In genomic region chr22:38735126-38735464, GRCh38 we compare ENCODE assay signal across 13 cellular contexts. TPM values are rescaled to one million over a fixed set of nuclear protein-coding genes. Genes with fewer than 3 reads are reported as not detected.
DNase-seq lines count a peak whose midpoint lies in the region; ATAC-seq, FAIRE-seq and TF ChIP-seq lines count a peak whose summit lies in the region.
"Had no signal": no experiment of that assay in that cellular context is flagged by ENCODE, and none has a peak within 500 bp of the region (broad histone marks: within the 10 kb centered on the region; RNA-seq: fewer than 3 reads in every experiment).

No MANE protein-coding gene starts in this region.

- no peak for DNase-seq in AG04450 (ENCODE audit: low read depth, low spot score)
- no peak for DNase-seq in GM12878 (ENCODE audit: low read depth, low spot score)
- DNase-seq in neural crest cell (ENCODE audit: low read depth, low spot score) = no peak
- DNase-seq in RKO (ENCODE audit: low spot score) = no peak
- no peak for DNase-seq in stimulated activated CD4-positive, alpha-beta T cell treated with anti-CD3 and anti-CD28 coated beads, Interleukin-1b, Interleukin-23, amount 100 ng/mL, for 48 hours
- DNase-seq in MV-4-11 (lab: John Stamatoyannopoulos, UW) = no peak
- no peak for DNase-seq in NCI-H345 (lab: John Stamatoyannopoulos, UW)
- DNase-seq: NCI-H2081; NK-92 treated with Interleukin-12 subunit alpha and Interleukin-12 subunit beta, amount 100 ng/mL, for 24 hours; SW 1271 had no signal

- RAD21 ChIA-PET in GM12878 (lab: Charles Lee; ENCODE audit: unreplicated experiment) = interaction anchor here (0.8 kb wide), 2 partner anchors 16 to 34 kb away, joined by 3 to 4 read pairs; no protein-coding TSS in a partner anchor

- no peaks in the 10 kb centered on the region for H3K27me3 ChIP-seq in AG04450 (ENCODE audit: control insufficient read depth, insufficient read depth, low read length)
- no peaks in the 10 kb centered on the region for H3K27me3 ChIP-seq in GM12878 (replicated peaks in 1 of 2; ENCODE audit: control insufficient read depth in 2 of 2, insufficient read depth in 2 of 2, low read length in 1 of 2)

- in situ Hi-C loops in GM12878 (cut with MboI) = no loop called here

- no peak overlapping the region for H3K27ac Mint-ChIP-seq in neural crest cell (ENCODE audit: unreplicated experiment)

- ATAC-seq in GM18505 (IDR thresholded peaks at IDR 0.05; ENCODE audit: unreplicated experiment) (no peak), GM12878 (no peak)

- H3K4me1 Mint-ChIP-seq in neural crest cell = no peaks in the 10 kb centered on the region

- TF ChIP-seq POLR2A in GM18505 (IDR thresholded peaks at IDR 0.05; ENCODE audit: borderline replicate concordance, extremely low read depth, insufficient read depth, insufficient read length) (peak; percentile 25), GM12878 (IDR thresholded peaks at IDR 0.05; ENCODE audit: low read depth, low read length) (0 out of 2 replicates have a peak, but pooled peaks have one; percentile 27)

- H3K36me3 Mint-ChIP-seq in neural crest cell (ENCODE audit: low read depth) = peaks cover 9% of the 10 kb centered on the region

- H3K4me1 ChIP-seq in GM12878 (ENCODE audit: control insufficient read depth, insufficient read depth, low read length) = no peaks in the 10 kb centered on the region

- SMC1A ChIA-PET in GM12878 (lab: Charles Lee; ENCODE audit: uncharacterized antibody, unreplicated experiment) = interaction anchor here (0.5 to 0.6 kb wide), 2 partner anchors 23 to 42 kb away, joined by 3 read pairs; no protein-coding TSS in a partner anchor

- H3K9me3 Mint-ChIP-seq in neural crest cell = no peaks in the 10 kb centered on the region

- H3K27me3 Mint-ChIP-seq in neural crest cell (ENCODE audit: low read depth) = no peaks in the 10 kb centered on the region

- TF ChIP-seq CTCF in AG04450 (IDR thresholded peaks at IDR 0.05; ENCODE audit: low read depth, low read length) (no peak), GM12878 (IDR thresholded peaks at IDR 0.05 in 2 of 3, conservative IDR thresholded peaks at IDR 0.05 in 1 of 3; ENCODE audit: control insufficient read depth in 2 of 3, extremely low read depth in 1 of 3, insufficient read depth in 1 of 3, low read depth in 3 of 3, low read length in 3 of 3) (no peak), neural crest cell (conservative IDR thresholded peaks at IDR 0.05) (no peak)

- no peak overlapping the region for H3K4me2 ChIP-seq in GM12878 (ENCODE audit: control insufficient read depth, insufficient read depth)
- H3K4me2 ChIP-seq: smooth muscle cell had no signal

- peaks cover 2% of the 10 kb centered on the region; the same call in 1 of the 2 replicates for H4K20me1 ChIP-seq in GM12878 (ENCODE audit: control insufficient read depth, insufficient read depth)

- no peak overlapping the region for H3K9ac ChIP-seq in GM12878 (ENCODE audit: control insufficient read depth, insufficient read depth, low read length)

- FAIRE-seq in GM12878 (lab: Jason Lieb, UNC) = no peak
- FAIRE-seq: bronchial epithelial cell had no signal

- WGBS in GM12878 (ENCODE audit: insufficient coverage, insufficient replicate concordance, low lambda C conversion rate, missing lambda C conversion rate) = 95% methylated on average over 7 of the region's 7 CpGs

- H3K9me3 ChIP-seq in AG04450 (ENCODE audit: control insufficient read depth, insufficient read depth, low read length) (no peaks in the 10 kb centered on the region; the same call in 1 of the 2 replicates), GM12878 (replicated peaks; ENCODE audit: control insufficient read depth, insufficient read depth, low read length) (no peaks in the 10 kb centered on the region)

- H3K27ac ChIP-seq in AG04450 (ENCODE audit: low read depth, low read length) = peak overlapping the region; percentile 21
- H3K27ac ChIP-seq in GM12878 (ENCODE audit: control insufficient read depth, insufficient read depth) = no peak overlapping the region

- H2AFZ ChIP-seq in GM12878 (ENCODE audit: control insufficient read depth, low read depth, low read length) = no peak overlapping the region

- peak overlapping the region; percentile 51 for H3K4me3 Mint-ChIP-seq in neural crest cell

- POLR2A ChIA-PET in AG04450 (lab: Yijun Ruan, JAX) (no interaction called here), GM12878 (lab: Charles Lee) (no interaction called here)

- no peak for TF ChIP-seq EP300 in GM12878 (IDR thresholded peaks at IDR 0.05; ENCODE audit: borderline replicate concordance in 1 of 2, control insufficient read depth in 1 of 2, low read depth in 2 of 2, low read length in 2 of 2)

- no peaks in the 10 kb centered on the region for H3K79me2 ChIP-seq in GM12878 (ENCODE audit: control insufficient read depth, insufficient read depth, low read length)

- peaks cover 29 to 66% of the 10 kb centered on the region in 2 experiments for H3K36me3 ChIP-seq in GM12878 (ENCODE audit: control insufficient read depth in 2 of 2, insufficient read depth in 2 of 2, low read length in 1 of 2)

- no TSS peak for BruUV-seq in GM12878 (replicated peaks; lab: Mats Ljungman, UMichigan)

- intact Hi-C loops in GM12878 (cut with micrococcal nuclease; ENCODE audit: unreplicated experiment) = no loop called here

- H3K4me3 ChIP-seq in AG04450 (ENCODE audit: low read depth, low read length) (no peak overlapping the region), GM12878 (no peak overlapping the region)
- H3K4me3 ChIP-seq: smooth muscle cell had no signal

- no peak for TF ChIP-seq RAD21 in GM12878 (IDR thresholded peaks at IDR 0.05; ENCODE audit: insufficient read depth, low read depth, low read length)

- CTCF ChIA-PET in AG04450 (lab: Charles Lee) (interaction anchor here (2.9 kb wide), 1 partner anchor 10 kb away, joined by 19 read pairs; no protein-coding TSS in a partner anchor), GM12878 (lab: Yijun Ruan, JAX) (interaction anchor here (1.1 to 3.7 kb wide), 5 partner anchors 11 to 134 kb away, joined by 3 to 26 read pairs (median 5); no protein-coding TSS in a partner anchor)

RNA-seq across cellular contexts. Expression of gene SUN2, which starts 20.7 kb away (rescaled TPM):
- polyA plus RNA-seq in AG04450 (2011; rRNA removed) (24.5 and 33.2 TPM in 2 replicates), GM12878 (2011; rRNA removed) (18.6 and 38.7 TPM in 2 replicates), GM12878 (2014; fragmentation: Illumina TruSeq; extraction: Trizol) (8.7 and 26.2 TPM in 2 replicates), GM12878 (2014; fragmentation: Nextera tagmentation; extraction: Ambion mirVana) (under 1 TPM; 0.18 to 0.95 TPM), GM12878 (2014; rRNA removed) (78.0 and 103 TPM in 2 replicates), GM12878 (2016; fragmentation: Nextera tagmentation; extraction: Ambion mirVana) (10 to 100 TPM; 10.4 to 40.8 TPM)
- polyA minus RNA-seq in AG04450 (2011; rRNA and poly(A)+ RNA removed) = 32.9 and 43.8 TPM in 2 replicates
- 163 and 168 TPM in 2 replicates for total RNA-seq in GM12878 (2013; cell fraction: nucleolus; rRNA removed)
- total RNA-seq in GM12878 (2014; rRNA removed) (69.8 and 87.5 TPM in 2 replicates), GM12878 (2014; rRNA removed; fragmentation: Illumina TruSeq; extraction: Trizol) (30.6 and 33.1 TPM in 2 replicates), GM12878 (2021) (93.4 and 107 TPM in 2 replicates), neural crest cell (39.0 and 41.7 TPM in 2 replicates)
- 26.3 TPM for polyA plus RNA-seq in GM12878 (2011; ENCODE audit: low read depth)
- 48.0 and 68.9 TPM in 2 replicates for polyA plus RNA-seq in GM12878 (2011; cell fraction: cytosol; rRNA removed)
- polyA plus RNA-seq in GM12878 (2011; cell fraction: nucleus; rRNA removed) = 156 and 202 TPM in 2 replicates
- 56.9 and 62.2 TPM in 2 replicates for polyA plus RNA-seq in GM12878 (2012)
- polyA minus RNA-seq in GM12878 (2011; rRNA and poly(A)+ RNA removed) = 49.2 and 105 TPM in 2 replicates
- 31.7 and 37.9 TPM in 2 replicates for polyA minus RNA-seq in GM12878 (2011; cell fraction: cytosol; rRNA and poly(A)+ RNA removed)
- 52.8 and 89.5 TPM in 2 replicates for polyA minus RNA-seq in GM12878 (2011; cell fraction: nucleus; rRNA and poly(A)+ RNA removed)

RNA-seq across cellular contexts. Expression of gene GTPBP1, which starts 29.4 kb away (rescaled TPM):
- polyA plus RNA-seq in AG04450 (2011; rRNA removed) = 26.7 and 29.3 TPM in 2 replicates
- polyA minus RNA-seq in AG04450 (2011; rRNA and poly(A)+ RNA removed) = 45.0 and 50.8 TPM in 2 replicates
- 156 and 196 TPM in 2 replicates for total RNA-seq in GM12878 (2013; cell fraction: nucleolus; rRNA removed)
- 33.8 and 39.1 TPM in 2 replicates for total RNA-seq in GM12878 (2014; rRNA removed)
- 20.6 and 20.8 TPM in 2 replicates for total RNA-seq in GM12878 (2014; rRNA removed; fragmentation: Illumina TruSeq; extraction: Trizol)
- total RNA-seq in GM12878 (2021) = 55.7 and 63.1 TPM in 2 replicates
- 25.3 TPM for polyA plus RNA-seq in GM12878 (2011; ENCODE audit: low read depth)
- polyA plus RNA-seq in GM12878 (2011; rRNA removed) = 28.0 and 47.0 TPM in 2 replicates
- polyA plus RNA-seq in GM12878 (2011; cell fraction: cytosol; rRNA removed) = 32.9 and 43.9 TPM in 2 replicates
- 185 and 188 TPM in 2 replicates for polyA plus RNA-seq in GM12878 (2011; cell fraction: nucleus; rRNA removed)
- polyA plus RNA-seq in GM12878 (2012) = 37.0 and 38.4 TPM in 2 replicates
- polyA plus RNA-seq in GM12878 (2014; fragmentation: Illumina TruSeq; extraction: Trizol) = 16.6 and 39.2 TPM in 2 replicates
- polyA plus RNA-seq in GM12878 (2014; fragmentation: Nextera tagmentation; extraction: Ambion mirVana) = 1 to 10 TPM in 1 of 2 experiments, under 1 TPM in 1; 0.89 to 1.9 TPM
- 46.2 and 57.3 TPM in 2 replicates for polyA plus RNA-seq in GM12878 (2014; rRNA removed)
- 10 to 100 TPM; 25.7 to 29.3 TPM for polyA plus RNA-seq in GM12878 (2016; fragmentation: Nextera tagmentation; extraction: Ambion mirVana)
- 56.7 and 73.3 TPM in 2 replicates for polyA minus RNA-seq in GM12878 (2011; rRNA and poly(A)+ RNA removed)
- polyA minus RNA-seq in GM12878 (2011; cell fraction: cytosol; rRNA and poly(A)+ RNA removed) = 15.3 and 19.2 TPM in 2 replicates
- polyA minus RNA-seq in GM12878 (2011; cell fraction: nucleus; rRNA and poly(A)+ RNA removed) = 76.4 and 113 TPM in 2 replicates
- 73.3 and 75.6 TPM in 2 replicates for total RNA-seq in neural crest cell

RNA-seq across cellular contexts. Expression of gene JOSD1, which starts 34.4 kb away (rescaled TPM):
- polyA plus RNA-seq in AG04450 (2011; rRNA removed) = 29.6 and 31.8 TPM in 2 replicates
- polyA minus RNA-seq in AG04450 (2011; rRNA and poly(A)+ RNA removed) = 31.5 and 35.0 TPM in 2 replicates
- 42.3 and 42.8 TPM in 2 replicates for total RNA-seq in GM12878 (2013; cell fraction: nucleolus; rRNA removed)
- 50.4 and 65.1 TPM in 2 replicates for total RNA-seq in GM12878 (2014; rRNA removed)
- 37.1 and 37.9 TPM in 2 replicates for total RNA-seq in GM12878 (2014; rRNA removed; fragmentation: Illumina TruSeq; extraction: Trizol)
- 48.1 and 53.4 TPM in 2 replicates for total RNA-seq in GM12878 (2021)
- polyA plus RNA-seq in GM12878 (2011; ENCODE audit: low read depth) = 24.6 TPM
- polyA plus RNA-seq in GM12878 (2011; rRNA removed) = 47.4 and 54.6 TPM in 2 replicates
- polyA plus RNA-seq in GM12878 (2011; cell fraction: cytosol; rRNA removed) = 70.1 and 74.6 TPM in 2 replicates
- polyA plus RNA-seq in GM12878 (2011; cell fraction: nucleus; rRNA removed) = 35.7 and 38.5 TPM in 2 replicates
- 33.3 and 35.5 TPM in 2 replicates for polyA plus RNA-seq in GM12878 (2012)
- 43.9 and 48.6 TPM in 2 replicates for polyA plus RNA-seq in GM12878 (2014; fragmentation: Illumina TruSeq; extraction: Trizol)
- polyA plus RNA-seq in GM12878 (2014; fragmentation: Nextera tagmentation; extraction: Ambion mirVana) = 10 to 100 TPM; 11.9 to 15.9 TPM
- polyA plus RNA-seq in GM12878 (2014; rRNA removed) = 50.0 and 50.8 TPM in 2 replicates
- polyA plus RNA-seq in GM12878 (2016; fragmentation: Nextera tagmentation; extraction: Ambion mirVana) = 1 to 10 TPM; 6.2 to 7.8 TPM
- 46.8 and 52.2 TPM in 2 replicates for polyA minus RNA-seq in GM12878 (2011; rRNA and poly(A)+ RNA removed)
- polyA minus RNA-seq in GM12878 (2011; cell fraction: cytosol; rRNA and poly(A)+ RNA removed) = 24.2 and 27.9 TPM in 2 replicates
- polyA minus RNA-seq in GM12878 (2011; cell fraction: nucleus; rRNA and poly(A)+ RNA removed) = 11.6 and 18.6 TPM in 2 replicates
- total RNA-seq in neural crest cell = 50.5 and 51.8 TPM in 2 replicates

RNA-seq across cellular contexts. Expression of gene TOMM22, which starts 53.3 kb away (rescaled TPM):
- 55.9 and 68.9 TPM in 2 replicates for polyA plus RNA-seq in AG04450 (2011; rRNA removed)
- 38.3 and 45.2 TPM in 2 replicates for polyA minus RNA-seq in AG04450 (2011; rRNA and poly(A)+ RNA removed)
- 12.9 and 15.1 TPM in 2 replicates for total RNA-seq in GM12878 (2013; cell fraction: nucleolus; rRNA removed)
- total RNA-seq in GM12878 (2014; rRNA removed) = 97.3 and 107 TPM in 2 replicates
- 87.8 and 92.6 TPM in 2 replicates for total RNA-seq in GM12878 (2014; rRNA removed; fragmentation: Illumina TruSeq; extraction: Trizol)
- total RNA-seq in GM12878 (2021) = 133 and 134 TPM in 2 replicates
- 32.5 TPM for polyA plus RNA-seq in GM12878 (2011; ENCODE audit: low read depth)
- polyA plus RNA-seq in GM12878 (2011; rRNA removed) = 71.8 and 89.6 TPM in 2 replicates
- polyA plus RNA-seq in GM12878 (2011; cell fraction: cytosol; rRNA removed) = 39.3 and 54.7 TPM in 2 replicates
- polyA plus RNA-seq in GM12878 (2011; cell fraction: nucleus; rRNA removed) = 23.3 and 25.9 TPM in 2 replicates
- 55.0 and 72.2 TPM in 2 replicates for polyA plus RNA-seq in GM12878 (2012)
- 116 and 131 TPM in 2 replicates for polyA plus RNA-seq in GM12878 (2014; fragmentation: Illumina TruSeq; extraction: Trizol)
- 10 to 100 TPM; 37.6 to 62.2 TPM for polyA plus RNA-seq in GM12878 (2014; fragmentation: Nextera tagmentation; extraction: Ambion mirVana)
- polyA plus RNA-seq in GM12878 (2014; rRNA removed) = 69.9 and 70.8 TPM in 2 replicates
- 100 to 1,000 TPM; 194 to 197 TPM for polyA plus RNA-seq in GM12878 (2016; fragmentation: Nextera tagmentation; extraction: Ambion mirVana)
- 35.8 and 38.8 TPM in 2 replicates for polyA minus RNA-seq in GM12878 (2011; rRNA and poly(A)+ RNA removed)
- 20.8 and 24.8 TPM in 2 replicates for polyA minus RNA-seq in GM12878 (2011; cell fraction: cytosol; rRNA and poly(A)+ RNA removed)
- polyA minus RNA-seq in GM12878 (2011; cell fraction: nucleus; rRNA and poly(A)+ RNA removed) = 6.9 and 9.3 TPM in 2 replicates
- 105 and 107 TPM in 2 replicates for total RNA-seq in neural crest cell

RNA-seq across cellular contexts. Expression of gene DNAL4, which starts 58.8 kb away (rescaled TPM):
- polyA plus RNA-seq in AG04450 (2011; rRNA removed) (12.6 and 15.5 TPM in 2 replicates), GM12878 (2011; rRNA removed) (3.9 and 4.5 TPM in 2 replicates), GM12878 (2014; fragmentation: Illumina TruSeq; extraction: Trizol) (3.5 and 8.0 TPM in 2 replicates), GM12878 (2014; fragmentation: Nextera tagmentation; extraction: Ambion mirVana) (under 1 TPM in 1 of 2 experiments, not detected in 1; 0.35 TPM), GM12878 (2014; rRNA removed) (8.5 and 8.9 TPM in 2 replicates), GM12878 (2016; fragmentation: Nextera tagmentation; extraction: Ambion mirVana) (1 to 10 TPM; 6.3 to 7.8 TPM)
- 8.6 and 8.7 TPM in 2 replicates for polyA minus RNA-seq in AG04450 (2011; rRNA and poly(A)+ RNA removed)
- total RNA-seq in GM12878 (2013; cell fraction: nucleolus; rRNA removed) = 2.8 and 4.9 TPM in 2 replicates
- total RNA-seq in GM12878 (2014; rRNA removed) (6.6 and 7.0 TPM in 2 replicates), GM12878 (2014; rRNA removed; fragmentation: Illumina TruSeq; extraction: Trizol) (4.7 and 5.3 TPM in 2 replicates), GM12878 (2021) (5.1 and 6.3 TPM in 2 replicates), neural crest cell (18.0 and 18.9 TPM in 2 replicates)
- 2.8 TPM for polyA plus RNA-seq in GM12878 (2011; ENCODE audit: low read depth)
- 7.1 and 8.4 TPM in 2 replicates for polyA plus RNA-seq in GM12878 (2011; cell fraction: cytosol; rRNA removed)
- 3.3 and 5.9 TPM in 2 replicates for polyA plus RNA-seq in GM12878 (2011; cell fraction: nucleus; rRNA removed)
- 6.4 and 7.2 TPM in 2 replicates for polyA plus RNA-seq in GM12878 (2012)
- polyA minus RNA-seq in GM12878 (2011; rRNA and poly(A)+ RNA removed) = 3.1 and 4.8 TPM in 2 replicates
- 1.6 and 1.8 TPM in 2 replicates for polyA minus RNA-seq in GM12878 (2011; cell fraction: cytosol; rRNA and poly(A)+ RNA removed)
- polyA minus RNA-seq in GM12878 (2011; cell fraction: nucleus; rRNA and poly(A)+ RNA removed) = 0.97 and 1.7 TPM in 2 replicates
